In the genomic region with DNA sequence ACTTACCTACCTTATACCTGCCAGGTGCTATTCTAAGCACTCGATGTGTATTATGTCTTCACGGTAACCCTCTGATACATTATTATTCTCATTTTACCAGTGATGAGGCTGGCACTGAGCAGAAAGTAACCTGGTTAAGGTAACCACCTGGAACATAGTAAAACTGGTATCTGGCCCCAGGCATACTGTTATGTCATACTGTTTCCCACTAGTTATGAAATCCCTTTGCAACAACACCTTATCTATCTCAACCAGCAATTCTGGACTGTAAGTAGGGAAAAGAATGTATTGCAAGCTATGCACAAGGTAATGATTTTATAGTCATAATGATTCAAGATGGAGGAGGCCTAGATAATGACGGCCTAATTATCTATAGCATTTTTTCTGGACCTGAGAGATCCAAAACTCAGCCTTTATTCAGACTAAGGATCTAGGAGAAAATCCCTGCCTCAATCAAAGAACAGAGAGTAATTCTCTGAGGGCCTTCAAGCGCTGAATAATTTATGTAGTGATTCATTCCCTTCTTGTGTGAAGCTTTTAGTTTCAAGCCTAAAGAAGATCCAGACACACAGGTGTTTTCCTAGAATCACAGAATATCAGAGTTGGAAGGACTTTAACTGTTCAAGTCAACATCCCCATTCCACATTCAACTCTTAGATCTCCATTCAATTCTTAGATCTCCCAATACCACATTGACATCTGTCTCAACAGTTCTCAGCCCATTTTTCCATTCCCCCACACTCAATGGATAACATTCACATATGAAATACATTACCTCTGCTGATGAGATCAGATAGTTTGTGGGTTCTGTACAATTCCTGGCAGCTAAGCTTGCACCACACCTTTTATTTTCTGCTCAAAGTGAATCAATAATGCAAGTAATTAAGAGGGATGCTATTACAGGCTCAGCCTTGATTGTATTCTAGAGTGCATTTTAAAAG, we compare ENCODE assay signal across 1 cellular context.
A peak's percentile ranks its signal among the peaks of the same experiment; 100 is the strongest.
TF ChIP-seq lines count a peak whose summit lies in the region.

No MANE protein-coding gene starts in this region.

TF ChIP-seq in GM12878, 131 proteins besides CTCF, POLR2A, EP300 and RAD21 (continued from another document):
- 0 out of 2 replicates have a peak, but pooled peaks have one; percentile 37 for TF ChIP-seq TCF12 (IDR thresholded peaks at IDR 0.05; ENCODE audit: low read depth, low read length)
- TF ChIP-seq TBL1XR1 (IDR thresholded peaks at IDR 0.05; ENCODE audit: low read depth, low read length), result peak; percentile 50; the same call in 1 of the 2 replicates
- TF ChIP-seq NBN (IDR thresholded peaks at IDR 0.05), result no peak
- peak; percentile 49 for TF ChIP-seq ZNF687 (IDR thresholded peaks at IDR 0.05)
- TF ChIP-seq GATAD2B (conservative IDR thresholded peaks at IDR 0.05; ENCODE audit: low read depth), result no peak
- TF ChIP-seq ZNF592 (IDR thresholded peaks at IDR 0.05), result peak; percentile 86; the same call in 1 of the 2 replicates
- TF ChIP-seq JUNB (IDR thresholded peaks at IDR 0.05), result peak; percentile 76
- TF ChIP-seq CBFB (IDR thresholded peaks at IDR 0.05; ENCODE audit: low read depth), result peak; percentile 36; the same call in 1 of the 2 replicates
- TF ChIP-seq IRF4 (IDR thresholded peaks at IDR 0.05; ENCODE audit: low read depth, low read length), result 0 out of 2 replicates have a peak, but pooled peaks have one; percentile 25
- TF ChIP-seq SMARCA5 (IDR thresholded peaks at IDR 0.05), result peak; percentile 74
